ENCODE assay signal across 8 cellular contexts in genomic region chr16:19119564-19119963, GRCh38. TPM values are rescaled to one million over a fixed set of nuclear protein-coding genes. Genes with fewer than 3 reads are reported as not detected.
DNase-seq lines count a peak whose midpoint lies in the region; ATAC-seq and TF ChIP-seq lines count a peak whose summit lies in the region.

No MANE protein-coding gene starts in this region.

- no peaks in the 10 kb centered on the region for H3K9me3 ChIP-seq in sigmoid colon

- H3K36me3 ChIP-seq in GM06990 (ENCODE audit: control insufficient read depth, insufficient read depth, low read length): no peaks in the 10 kb centered on the region
- H3K36me3 ChIP-seq in sigmoid colon: peaks cover 0 to 27% (median 11%) of the 10 kb centered on the region in 4 donors

- peak overlapping the region; percentile 41; the same call in 1 of the 2 replicates for H3K4me3 ChIP-seq in GM06990 (replicated peaks; ENCODE audit: low read depth, low read length)
- peak overlapping the region in 3 of 4 donors; percentile 22 to 39 (median 27) for H3K4me3 ChIP-seq in sigmoid colon

- no peak for TF ChIP-seq POLR2A in sigmoid colon (IDR thresholded peaks at IDR 0.05)

- intact Hi-C loops in sigmoid colon (cut with DNase I): loop anchor here (5.0 kb wide), 1 partner anchor 438 kb away; the partner anchor contains the start of gene VPS35L

- peaks cover 0 to 67% (median 57%) of the 10 kb centered on the region in 4 donors for H3K4me1 ChIP-seq in sigmoid colon

- no peak for TF ChIP-seq EP300 in sigmoid colon (IDR thresholded peaks at IDR 0.05)

- peak overlapping the region; percentile 70 to 96 (median 77) for H3K27ac ChIP-seq in sigmoid colon

- TF ChIP-seq CTCF in GM06990 (IDR thresholded peaks at IDR 0.05; ENCODE audit: insufficient read depth, low read length, poor library complexity, severe bottlenecking): no peak
- no peak for TF ChIP-seq CTCF in sigmoid colon (IDR thresholded peaks at IDR 0.05)

- H3K27me3 ChIP-seq in GM06990 (replicated peaks; ENCODE audit: control insufficient read depth, insufficient read depth, low read length) (no peaks in the 10 kb centered on the region), sigmoid colon (no peaks in the 10 kb centered on the region)

- ATAC-seq in SK-N-SH treated with all-trans-retinoic acid at 6 μM for 48 hours (peak; percentile 44), HG02885 (IDR thresholded peaks at IDR 0.05; ENCODE audit: poor library complexity, unreplicated experiment) (no peak)

- DNase-seq in GM06990 (ENCODE audit: extremely low read depth, insufficient read length): peak; percentile 51
- DNase-seq in fibroblast of gingiva (ENCODE audit: low read depth): peak; percentile 87
- no peak for DNase-seq in sigmoid colon
- DNase-seq in Kasumi-1 (lab: John Stamatoyannopoulos, UW): no peak
- DNase-seq in stimulated activated CD4-positive, alpha-beta T cell treated with anti-CD3 and anti-CD28 coated beads, Interleukin-1b, Interleukin-23, amount 100 ng/mL, for 48 hours: no peak
- DNase-seq in DMS153 (lab: John Stamatoyannopoulos, UW): no peak

- WGBS in sigmoid colon, 2 donors: 59 to 65% methylated on average over 5 of the region's 5 CpGs

TF ChIP-seq in SK-N-SH treated with all-trans-retinoic acid at 6 μM for 48 hours, 23 proteins besides CTCF, POLR2A, EP300 and RAD21:
- TF ChIP-seq PPARA (CRISPR knock-in tag; IDR thresholded peaks at IDR 0.05; ENCODE audit: borderline replicate concordance): no peak
- TF ChIP-seq ZC3H10 (CRISPR knock-in tag; IDR thresholded peaks at IDR 0.05): no peak
- no peak for TF ChIP-seq ZFP3 (CRISPR knock-in tag; IDR thresholded peaks at IDR 0.05)
- TF ChIP-seq SNAI2 (CRISPR knock-in tag; IDR thresholded peaks at IDR 0.05): no peak
- TF ChIP-seq, protein P1, sequence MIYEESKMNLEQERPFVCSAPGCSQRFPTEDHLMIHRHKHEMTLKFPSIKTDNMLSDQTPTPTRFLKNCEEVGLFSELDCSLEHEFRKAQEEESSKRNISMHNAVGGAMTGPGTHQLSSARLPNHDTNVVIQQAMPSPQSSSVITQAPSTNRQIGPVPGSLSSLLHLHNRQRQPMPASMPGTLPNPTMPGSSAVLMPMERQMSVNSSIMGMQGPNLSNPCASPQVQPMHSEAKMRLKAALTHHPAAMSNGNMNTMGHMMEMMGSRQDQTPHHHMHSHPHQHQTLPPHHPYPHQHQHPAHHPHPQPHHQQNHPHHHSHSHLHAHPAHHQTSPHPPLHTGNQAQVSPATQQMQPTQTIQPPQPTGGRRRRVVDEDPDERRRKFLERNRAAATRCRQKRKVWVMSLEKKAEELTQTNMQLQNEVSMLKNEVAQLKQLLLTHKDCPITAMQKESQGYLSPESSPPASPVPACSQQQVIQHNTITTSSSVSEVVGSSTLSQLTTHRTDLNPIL (CRISPR knock-in tag; IDR thresholded peaks at IDR 0.05; ENCODE audit: low read depth): no peak
- no peak for TF ChIP-seq CSRNP3 (CRISPR knock-in tag; IDR thresholded peaks at IDR 0.05)
- TF ChIP-seq ZNF8 (CRISPR knock-in tag; IDR thresholded peaks at IDR 0.05): no peak

RNA-seq across cellular contexts. Expression of gene ITPRIPL2, which starts 5.8 kb away (rescaled TPM):
- total RNA-seq in sigmoid colon: 10 to 100 TPM; 28.1 to 61.6 (median 44.2) TPM
- 1 to 10 TPM; 5.5 to 9.9 (median 8.4) TPM for polyA plus RNA-seq in sigmoid colon

RNA-seq across cellular contexts. Expression of gene SYT17, which starts 48.5 kb away (rescaled TPM):
- total RNA-seq in sigmoid colon: 1 to 10 TPM in 3 of 4 donors, under 1 TPM in 1; 0.68 to 2.5 (median 1.8) TPM
- 1 to 10 TPM; 2.2 to 7.6 (median 4.2) TPM for polyA plus RNA-seq in sigmoid colon

RNA-seq across cellular contexts. Expression of gene COQ7, which starts 52.1 kb away (rescaled TPM):
- total RNA-seq in sigmoid colon: 10 to 100 TPM; 17.1 to 21.3 (median 18.8) TPM
- 10 to 100 TPM; 14.4 to 22.2 (median 21.5) TPM for polyA plus RNA-seq in sigmoid colon

Comparison
In these comparisons a context has a peak if more than half of its experiments do, and no peak if none do; other contexts are left out.
1. DNase-seq: peak in GM06990 (single experiment) and fibroblast of gingiva (single experiment); none in sigmoid colon (single experiment), Kasumi-1 (0 of 2), stimulated activated CD4-positive, alpha-beta T cell treated with anti-CD3 and anti-CD28 coated beads, Interleukin-1b, Interleukin-23, amount 100 ng/mL, for 48 hours (single experiment) and DMS153 (single experiment).